In the genomic region with DNA sequence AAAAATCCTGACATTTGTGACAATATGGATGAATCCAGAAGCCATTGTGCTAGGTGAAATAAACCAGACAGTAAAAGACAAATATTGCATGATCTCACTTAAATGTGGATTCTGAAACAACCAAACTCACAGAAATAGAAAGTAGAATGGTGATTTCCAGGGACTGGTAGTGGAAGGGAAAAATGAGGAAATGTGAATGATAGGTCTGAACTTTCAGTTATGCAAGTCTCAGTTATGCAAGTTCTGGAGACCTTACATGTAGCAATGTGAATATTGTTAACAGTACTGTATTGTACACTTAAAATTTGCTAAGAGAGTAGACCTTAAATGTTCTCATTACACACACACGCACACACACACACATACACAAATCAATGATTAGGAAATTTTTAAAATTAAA, we compare ENCODE assay signal across 30 cellular contexts.
DNase-seq lines count a peak whose midpoint lies in the region; ATAC-seq, FAIRE-seq and TF ChIP-seq lines count a peak whose summit lies in the region.
"Had no signal": no experiment of that assay in that cellular context is flagged by ENCODE, and none has a peak within 500 bp of the region (broad histone marks: within the 10 kb centered on the region; RNA-seq: fewer than 3 reads in every experiment).

No MANE protein-coding gene starts in this region.

- POLR2A ChIA-PET in GM12878 (lab: Charles Lee) = no interaction called here

- H3K9me3 ChIP-seq in GM12878 (replicated peaks; ENCODE audit: control insufficient read depth, insufficient read depth, low read length) = no peaks in the 10 kb centered on the region
- no peaks in the 10 kb centered on the region for H3K9me3 ChIP-seq in gastroesophageal sphincter
- H3K9me3 ChIP-seq: sigmoid colon, SK-N-SH, suprapubic skin had no signal

- RAD21 ChIA-PET in GM12878 (lab: Charles Lee; ENCODE audit: unreplicated experiment) = no interaction called here

- no peak overlapping the region for H3K27ac Mint-ChIP-seq in activated CD8-positive, alpha-beta memory T cell treated with anti-CD3 and anti-CD28 coated beads, Interleukin-2, amount 10 ng/mL, durations not matched to agents 7 days and 5 days
- no peak overlapping the region for H3K27ac Mint-ChIP-seq in activated naive CD8-positive, alpha-beta T cell treated with anti-CD3 and anti-CD28 coated beads for 36 hours
- H3K27ac Mint-ChIP-seq: activated CD4-positive, alpha-beta T cell treated with anti-CD3 and anti-CD28 coated beads, Interleukin-2, amount 10 ng/mL, durations not matched to agents 7 days and 5 days; activated naive CD4-positive, alpha-beta T cell treated with anti-CD3 and anti-CD28 coated beads, Interleukin-2, amount 10 ng/mL, durations not matched to agents 7 days and 5 days; CD4-positive, CD25-positive, alpha-beta regulatory T cell; mesothelial cell of epicardium; naive B cell; progenitor cell of endocrine pancreas; stimulated activated naive B cell treated with anti-CD40 and anti-IgM and Interleukin-4, amounts not matched to agents 10 μg/mL and 1 μg/mL and 100 μg/mL, for 72 hours had no signal

- no peaks in the 10 kb centered on the region for H3K36me3 Mint-ChIP-seq in activated CD8-positive, alpha-beta memory T cell treated with anti-CD3 and anti-CD28 coated beads, Interleukin-2, amount 10 ng/mL, durations not matched to agents 7 days and 5 days
- no peaks in the 10 kb centered on the region for H3K36me3 Mint-ChIP-seq in activated naive CD8-positive, alpha-beta T cell treated with anti-CD3 and anti-CD28 coated beads for 36 hours
- H3K36me3 Mint-ChIP-seq: activated naive CD4-positive, alpha-beta T cell treated with anti-CD3 and anti-CD28 coated beads, Interleukin-2, amount 10 ng/mL, durations not matched to agents 7 days and 5 days; CD4-positive, CD25-positive, alpha-beta regulatory T cell; mesothelial cell of epicardium; naive B cell; stimulated activated naive B cell treated with anti-CD40 and anti-IgM and Interleukin-4, amounts not matched to agents 10 μg/mL and 1 μg/mL and 100 μg/mL, for 72 hours had no signal

- 46% methylated on average over 1 of the region's 1 CpG for WGBS in GM12878 (ENCODE audit: insufficient coverage, insufficient replicate concordance, low lambda C conversion rate, missing lambda C conversion rate)
- 95 to 100% methylated on average over 1 of the region's 1 CpG for WGBS in gastroesophageal sphincter (ENCODE audit: low coverage in 1 of 2), 2 donors

- H3K27me3 Mint-ChIP-seq in activated CD8-positive, alpha-beta memory T cell treated with anti-CD3 and anti-CD28 coated beads, Interleukin-2, amount 10 ng/mL, durations not matched to agents 7 days and 5 days = no peaks in the 10 kb centered on the region
- peaks cover 4% of the 10 kb centered on the region for H3K27me3 Mint-ChIP-seq in activated naive CD8-positive, alpha-beta T cell treated with anti-CD3 and anti-CD28 coated beads for 36 hours
- H3K27me3 Mint-ChIP-seq: activated CD4-positive, alpha-beta T cell treated with anti-CD3 and anti-CD28 coated beads, Interleukin-2, amount 10 ng/mL, durations not matched to agents 7 days and 5 days; activated naive CD4-positive, alpha-beta T cell treated with anti-CD3 and anti-CD28 coated beads, Interleukin-2, amount 10 ng/mL, durations not matched to agents 7 days and 5 days; CD4-positive, CD25-positive, alpha-beta regulatory T cell; naive B cell; progenitor cell of endocrine pancreas; stimulated activated naive B cell treated with anti-CD40 and anti-IgM and Interleukin-4, amounts not matched to agents 10 μg/mL and 1 μg/mL and 100 μg/mL, for 72 hours had no signal

- no TSS peak for BruUV-seq in GM12878 (replicated peaks; lab: Mats Ljungman, UMichigan)

- no peaks in the 10 kb centered on the region for H3K9me3 Mint-ChIP-seq in activated CD8-positive, alpha-beta memory T cell treated with anti-CD3 and anti-CD28 coated beads, Interleukin-2, amount 10 ng/mL, durations not matched to agents 7 days and 5 days (ENCODE audit: low read depth)
- H3K9me3 Mint-ChIP-seq in activated naive CD8-positive, alpha-beta T cell treated with anti-CD3 and anti-CD28 coated beads for 36 hours = no peaks in the 10 kb centered on the region
- H3K9me3 Mint-ChIP-seq: activated CD4-positive, alpha-beta T cell treated with anti-CD3 and anti-CD28 coated beads, Interleukin-2, amount 10 ng/mL, durations not matched to agents 7 days and 5 days; activated naive CD4-positive, alpha-beta T cell treated with anti-CD3 and anti-CD28 coated beads, Interleukin-2, amount 10 ng/mL, durations not matched to agents 7 days and 5 days; stimulated activated naive B cell treated with anti-CD40 and anti-IgM and Interleukin-4, amounts not matched to agents 10 μg/mL and 1 μg/mL and 100 μg/mL, for 72 hours had no signal

- H3K4me1 ChIP-seq in GM12878 (ENCODE audit: control insufficient read depth, insufficient read depth, low read length) (no peaks in the 10 kb centered on the region), gastroesophageal sphincter (no peaks in the 10 kb centered on the region)
- H3K4me1 ChIP-seq: sigmoid colon, suprapubic skin had no signal

- no peak for TF ChIP-seq CTCF in GM12878 (IDR thresholded peaks at IDR 0.05 in 2 of 3, conservative IDR thresholded peaks at IDR 0.05 in 1 of 3; ENCODE audit: control insufficient read depth in 2 of 3, extremely low read depth in 1 of 3, insufficient read depth in 1 of 3, low read depth in 3 of 3, low read length in 3 of 3)
- no peak for TF ChIP-seq CTCF in gastroesophageal sphincter (IDR thresholded peaks at IDR 0.05)
- no peak for TF ChIP-seq CTCF in GM13976 (IDR thresholded peaks at IDR 0.05; ENCODE audit: borderline replicate concordance, control extremely low read depth, extremely low read depth, insufficient read depth, missing control alignments)

- H3K79me2 ChIP-seq in GM12878 (ENCODE audit: control insufficient read depth, insufficient read depth, low read length) = no peaks in the 10 kb centered on the region

- SMC1A ChIA-PET in GM12878 (lab: Charles Lee; ENCODE audit: uncharacterized antibody, unreplicated experiment) = no interaction called here

- DNase-seq in CD1c-positive myeloid dendritic cell (ENCODE audit: extremely low spot score) (peak; percentile 61), NOMO-1 treated with DMSO at 0.1 percent for 48 hours (lab: John Stamatoyannopoulos, UW; ENCODE audit: unreplicated experiment) (peak; percentile 93), GM12878 (ENCODE audit: low read depth, low spot score) (no peak), GM13976 (ENCODE audit: low spot score) (no peak)
- DNase-seq in activated CD8-positive, alpha-beta memory T cell treated with anti-CD3 and anti-CD28 coated beads, Interleukin-2, amount 10 ng/mL, durations not matched to agents 7 days and 5 days = no peak
- no peak for DNase-seq in activated naive CD8-positive, alpha-beta T cell treated with anti-CD3 and anti-CD28 coated beads for 36 hours
- DNase-seq: 8988T; activated CD4-positive, alpha-beta T cell treated with anti-CD3 and anti-CD28 coated beads, Interleukin-2, amount 10 ng/mL, durations not matched to agents 7 days and 5 days; activated naive CD4-positive, alpha-beta T cell treated with anti-CD3 and anti-CD28 coated beads, Interleukin-2, amount 10 ng/mL, durations not matched to agents 7 days and 5 days; amniotic stem cell; CD4-positive, CD25-positive, alpha-beta regulatory T cell; effector memory CD4-positive, alpha-beta T cell; glutamatergic neuron; naive B cell; NCI-H1105; NCI-H2029; NCI-H2227 treated with DMSO at 0.1 percent for 48 hours; NCI-H69; sigmoid colon; SK-N-SH; stimulated activated naive B cell treated with anti-CD40 and anti-IgM and Interleukin-4, amounts not matched to agents 10 μg/mL and 1 μg/mL and 100 μg/mL, for 72 hours had no signal

- no peaks in the 10 kb centered on the region for H4K20me1 ChIP-seq in GM12878 (ENCODE audit: control insufficient read depth, insufficient read depth)

- no peaks in the 10 kb centered on the region for H3K4me1 Mint-ChIP-seq in activated CD8-positive, alpha-beta memory T cell treated with anti-CD3 and anti-CD28 coated beads, Interleukin-2, amount 10 ng/mL, durations not matched to agents 7 days and 5 days
- H3K4me1 Mint-ChIP-seq in activated naive CD8-positive, alpha-beta T cell treated with anti-CD3 and anti-CD28 coated beads for 36 hours = no peaks in the 10 kb centered on the region
- H3K4me1 Mint-ChIP-seq: activated CD4-positive, alpha-beta T cell treated with anti-CD3 and anti-CD28 coated beads, Interleukin-2, amount 10 ng/mL, durations not matched to agents 7 days and 5 days; activated naive CD4-positive, alpha-beta T cell treated with anti-CD3 and anti-CD28 coated beads, Interleukin-2, amount 10 ng/mL, durations not matched to agents 7 days and 5 days; CD4-positive, CD25-positive, alpha-beta regulatory T cell; naive B cell; stimulated activated naive B cell treated with anti-CD40 and anti-IgM and Interleukin-4, amounts not matched to agents 10 μg/mL and 1 μg/mL and 100 μg/mL, for 72 hours had no signal

- no peaks in the 10 kb centered on the region for H3K36me3 ChIP-seq in GM12878 (ENCODE audit: control insufficient read depth in 2 of 2, insufficient read depth in 2 of 2, low read length in 1 of 2)
- H3K36me3 ChIP-seq in gastroesophageal sphincter = no peaks in the 10 kb centered on the region
- H3K36me3 ChIP-seq: sigmoid colon, suprapubic skin had no signal

- ATAC-seq in HG02870 (IDR thresholded peaks at IDR 0.05; ENCODE audit: unreplicated experiment) (peak; percentile 62), GM12878 (peak; percentile 37; the same call in 2 of the 3 replicates), gastroesophageal sphincter (no peak)
- ATAC-seq in activated CD8-positive, alpha-beta memory T cell treated with anti-CD3 and anti-CD28 coated beads, Interleukin-2, amount 10 ng/mL, durations not matched to agents 7 days and 5 days = no peak
- ATAC-seq: stimulated activated naive B cell treated with anti-CD40 and anti-IgM and Interleukin-4, amounts not matched to agents 10 μg/mL and 1 μg/mL and 100 μg/mL, for 72 hours had no signal

- no peak overlapping the region for H3K4me3 Mint-ChIP-seq in activated CD8-positive, alpha-beta memory T cell treated with anti-CD3 and anti-CD28 coated beads, Interleukin-2, amount 10 ng/mL, durations not matched to agents 7 days and 5 days
- H3K4me3 Mint-ChIP-seq in activated naive CD8-positive, alpha-beta T cell treated with anti-CD3 and anti-CD28 coated beads for 36 hours = no peak overlapping the region
- H3K4me3 Mint-ChIP-seq: activated CD4-positive, alpha-beta T cell treated with anti-CD3 and anti-CD28 coated beads, Interleukin-2, amount 10 ng/mL, durations not matched to agents 7 days and 5 days; activated naive CD4-positive, alpha-beta T cell treated with anti-CD3 and anti-CD28 coated beads, Interleukin-2, amount 10 ng/mL, durations not matched to agents 7 days and 5 days; CD4-positive, CD25-positive, alpha-beta regulatory T cell; mesothelial cell of epicardium; naive B cell; stimulated activated naive B cell treated with anti-CD40 and anti-IgM and Interleukin-4, amounts not matched to agents 10 μg/mL and 1 μg/mL and 100 μg/mL, for 72 hours had no signal

- H3K4me2 ChIP-seq in GM12878 (ENCODE audit: control insufficient read depth, insufficient read depth) = no peak overlapping the region
- H3K4me2 ChIP-seq: SK-N-SH had no signal

- H3K27me3 ChIP-seq in GM12878 (replicated peaks in 1 of 2; ENCODE audit: control insufficient read depth in 2 of 2, insufficient read depth in 2 of 2, low read length in 1 of 2) (no peaks in the 10 kb centered on the region), gastroesophageal sphincter (no peaks in the 10 kb centered on the region)
- H3K27me3 ChIP-seq: sigmoid colon, suprapubic skin had no signal

- no peak for TF ChIP-seq POLR2A in GM12878 (IDR thresholded peaks at IDR 0.05; ENCODE audit: low read depth, low read length)
- no peak for TF ChIP-seq POLR2A in gastroesophageal sphincter (IDR thresholded peaks at IDR 0.05)

- H3K9ac ChIP-seq in GM12878 (ENCODE audit: control insufficient read depth, insufficient read depth, low read length) = no peak overlapping the region
- H3K9ac ChIP-seq: SK-N-SH had no signal

- no peak overlapping the region for H2AFZ ChIP-seq in GM12878 (ENCODE audit: control insufficient read depth, low read depth, low read length)

- H3K27ac ChIP-seq in GM12878 (ENCODE audit: control insufficient read depth, insufficient read depth) (no peak overlapping the region), gastroesophageal sphincter (no peak overlapping the region)
- H3K27ac ChIP-seq: RWPE1, sigmoid colon, suprapubic skin had no signal

- FAIRE-seq in GM12878 (lab: Jason Lieb, UNC) = no peak
- FAIRE-seq: colon, D721Med, keratinocyte had no signal

- intact Hi-C loops in GM12878 (cut with micrococcal nuclease; ENCODE audit: unreplicated experiment) = no loop called here

- TF ChIP-seq RAD21 in GM12878 (IDR thresholded peaks at IDR 0.05; ENCODE audit: insufficient read depth, low read depth, low read length) = no peak

- CTCF ChIA-PET in GM12878 (lab: Yijun Ruan, JAX) = interaction anchor here (1.5 kb wide), 1 partner anchor 10 kb away, joined by 3 read pairs; no protein-coding TSS in a partner anchor
- CTCF ChIA-PET in activated CD8-positive, alpha-beta memory T cell treated with anti-CD3 and anti-CD28 coated beads, Interleukin-2, amount 10 ng/mL, durations not matched to agents 7 days and 5 days (lab: Charles Lee) = no interaction called here

- TF ChIP-seq EP300 in GM12878 (IDR thresholded peaks at IDR 0.05; ENCODE audit: borderline replicate concordance in 1 of 2, control insufficient read depth in 1 of 2, low read depth in 2 of 2, low read length in 2 of 2) (no peak), gastroesophageal sphincter (IDR thresholded peaks at IDR 0.05) (no peak)

- in situ Hi-C loops in GM12878 (cut with MboI) = no loop called here
- in situ Hi-C loops in GM13976 (cut with MboI; ENCODE audit: low sequenced_read_pairs, unreplicated experiment) = no loop called here

- no peak overlapping the region for H3K4me3 ChIP-seq in GM12878
- no peak overlapping the region for H3K4me3 ChIP-seq in gastroesophageal sphincter
- H3K4me3 ChIP-seq: sigmoid colon, suprapubic skin had no signal

Comparison
In these comparisons a context has a peak if more than half of its experiments do, and no peak if none do; other contexts are left out.
1. DNase-seq: peak in CD1c-positive myeloid dendritic cell (single experiment) and NOMO-1 treated with DMSO at 0.1 percent for 48 hours (single experiment); none in GM12878 (single experiment), activated CD8-positive, alpha-beta memory T cell treated with anti-CD3 and anti-CD28 coated beads, Interleukin-2, amount 10 ng/mL, durations not matched to agents 7 days and 5 days (single experiment), activated naive CD8-positive, alpha-beta T cell treated with anti-CD3 and anti-CD28 coated beads for 36 hours (single experiment) and GM13976 (single experiment).
2. ATAC-seq: peak in HG02870 (single experiment) and GM12878 (single experiment); none in gastroesophageal sphincter (single experiment) and activated CD8-positive, alpha-beta memory T cell treated with anti-CD3 and anti-CD28 coated beads, Interleukin-2, amount 10 ng/mL, durations not matched to agents 7 days and 5 days (single experiment).